Comparison of ENCODE assay signal across 24 cellular contexts in genomic region chrX:67674741-67675140, GRCh38.
"Had no signal": no experiment of that assay in that cellular context is flagged by ENCODE, and none has a peak within 500 bp of the region (broad histone marks: within the 10 kb centered on the region; RNA-seq: fewer than 3 reads in every experiment).

No MANE protein-coding gene starts in this region.

- DNase-seq: hypothalamus; islet precursor cell; mesendoderm; naive B cell; natural killer cell; nephron progenitor cell; occipital lobe; psoas muscle; right lobe of liver; stimulated activated CD4-positive, alpha-beta T cell treated with anti-CD3 and anti-CD28 coated beads, Interleukin-1b, Interleukin-23, amount 100 ng/mL, for 48 hours; stimulated activated CD4-positive, alpha-beta T cell treated with anti-CD3 and anti-CD28 coated beads, Interleukin-2, amount 100 ng/mL, for 48 hours; stimulated activated CD4-positive, alpha-beta T cell treated with anti-CD3 and anti-CD28 coated beads, Interleukin-4, amount 100 ng/mL, for 4 hours; stimulated activated CD8-positive, alpha-beta memory T cell treated with anti-CD3 and anti-CD28 coated beads, Interleukin-4, amount 100 ng/mL, for 48 hours; stimulated activated naive CD4-positive, alpha-beta T cell treated with Interleukin-2 at 50 U/mL for 16 hours; stimulated activated naive CD8-positive, alpha-beta T cell treated with anti-CD3 and anti-CD28 coated beads, Interleukin-15, amount 100 ng/mL, for 72 hours; substantia nigra had no signal

- H3K79me2 ChIP-seq: parathyroid adenoma had no signal

- H3K27me3 ChIP-seq: neural progenitor cell, neutrophil, right lobe of liver, tibial nerve, vagina had no signal

- ATAC-seq: natural killer cell; stimulated activated memory B cell treated with anti-CD40 and anti-IgM and Interleukin-4, amounts not matched to agents 10 μg/mL and 1 μg/mL and 100 μg/mL, for 72 hours; stimulated activated naive CD8-positive, alpha-beta T cell treated with anti-CD3 and anti-CD28 coated beads, Interleukin-15, amount 100 ng/mL, for 72 hours had no signal

- H3K9me3 ChIP-seq: neutrophil, psoas muscle, right lobe of liver, tibial nerve, vagina had no signal

- H3K9ac ChIP-seq: neural progenitor cell, parathyroid adenoma had no signal

- H3K36me3 ChIP-seq: neural progenitor cell, neutrophil, right lobe of liver, tibial nerve, vagina had no signal

- H3K27ac ChIP-seq: neural progenitor cell, neutrophil, parathyroid adenoma, psoas muscle, right lobe of liver, tibial nerve, vagina had no signal

- H2AFZ ChIP-seq: neural progenitor cell, parathyroid adenoma had no signal

- H3K4me1 ChIP-seq: neural progenitor cell, parathyroid adenoma, right lobe of liver, tibial nerve, vagina had no signal

- H3K4me2 ChIP-seq: neural progenitor cell, smooth muscle cell had no signal

- H3K4me3 ChIP-seq: lung, neural progenitor cell, psoas muscle, right lobe of liver, smooth muscle cell, tibial nerve, vagina had no signal
